Comparison of ENCODE assay signal across 8 cellular contexts in genomic region chr1:198258491-198258890, GRCh38.
DNase-seq lines count a peak whose midpoint lies in the region; ATAC-seq, FAIRE-seq and TF ChIP-seq lines count a peak whose summit lies in the region.
"Had no signal": no experiment of that assay in that cellular context is flagged by ENCODE, and none has a peak within 500 bp of the region (broad histone marks: within the 10 kb centered on the region; RNA-seq: fewer than 3 reads in every experiment).

No MANE protein-coding gene starts in this region.

- H3K27ac Mint-ChIP-seq in osteocyte (ENCODE audit: unreplicated experiment) = peak overlapping the region; percentile 85
- no peak overlapping the region for H3K27ac Mint-ChIP-seq in T-helper 17 cell
- H3K27ac Mint-ChIP-seq: dendritic cell treated with granulocyte-macrophage colony-stimulating factor and Interleukin-4, amounts not matched to agents 40 ng/mL and 50 ng/mL, for 4 days had no signal

- DNase-seq in SK-N-SH (no peak), osteocyte (ENCODE audit: extremely low spot score, unreplicated experiment) (no peak), lower lobe of right lung (no peak), kidney (no peak), T-helper 17 cell (no peak)

- intact Hi-C loops in lower lobe of right lung (cut with DNase I) (no loop called here), kidney (cut with DNase I) (loop anchor here (10.0 kb wide), 1 partner anchor 94 kb away; no protein-coding TSS in a partner anchor)

- no peak overlapping the region for H2AFZ ChIP-seq in SK-N-SH (ENCODE audit: low read depth)

- peak overlapping the region in 1 of 2 experiments; percentile 26; a peak in 1 of 4 replicates for H3K4me3 ChIP-seq in SK-N-SH (ENCODE audit: low read depth in 2 of 2, low read length in 1 of 2)
- no peak overlapping the region for H3K4me3 ChIP-seq in lower lobe of right lung
- H3K4me3 ChIP-seq in kidney (ENCODE audit: low read length in 2 of 2) = no peak overlapping the region

- H3K36me3 ChIP-seq in SK-N-SH (replicated peaks in 1 of 2; ENCODE audit: control insufficient read depth in 1 of 2, insufficient read depth in 2 of 2, low read length in 1 of 2) (peaks cover 25 to 46% of the 10 kb centered on the region in 2 experiments), lower lobe of right lung (no peaks in the 10 kb centered on the region), kidney (ENCODE audit: control insufficient read depth in 1 of 2, insufficient read depth in 2 of 2, low read length in 2 of 2) (no peaks in the 10 kb centered on the region)

- CTCF ChIA-PET in SK-N-SH (lab: Yijun Ruan, JAX) = no interaction called here

- TF ChIP-seq EP300 in SK-N-SH (IDR thresholded peaks at IDR 0.05; ENCODE audit: borderline replicate concordance in 1 of 2, low read depth in 1 of 2, low read length in 1 of 2) = peak in 1 of 2 experiments; percentile 96; a peak in 2 of 4 replicates

- FAIRE-seq in kidney (lab: Jason Lieb, UNC) = no peak

- peaks cover 96% of the 10 kb centered on the region for H3K79me2 ChIP-seq in SK-N-SH (ENCODE audit: insufficient read depth)

- POLR2A ChIA-PET in SK-N-SH (lab: Yijun Ruan, JAX) = no interaction called here

- H3F3A ChIP-seq in SK-N-SH (replicated peaks; ENCODE audit: insufficient read depth) = peaks cover 77% of the 10 kb centered on the region

- H3K27ac ChIP-seq in SK-N-SH (ENCODE audit: low read depth in 2 of 2, low read length in 1 of 2) = peak overlapping the region; percentile 80 to 93
- no peak overlapping the region for H3K27ac ChIP-seq in lower lobe of right lung
- no peak overlapping the region for H3K27ac ChIP-seq in kidney (ENCODE audit: low read depth in 2 of 2, low read length in 2 of 2)

- peaks cover 20 to 45% of the 10 kb centered on the region in 2 experiments; a peak in 2 of 4 replicates for H3K4me1 ChIP-seq in SK-N-SH (ENCODE audit: control insufficient read depth in 1 of 2, insufficient read depth in 2 of 2, low read depth in 1 of 2, low read length in 1 of 2)
- H3K4me1 ChIP-seq in lower lobe of right lung = peaks cover 11% of the 10 kb centered on the region
- no peaks in the 10 kb centered on the region for H3K4me1 ChIP-seq in kidney (ENCODE audit: control insufficient read depth in 1 of 2, insufficient read depth in 1 of 2, low read depth in 1 of 2, low read length in 2 of 2)

- TF ChIP-seq CTCF in SK-N-SH (IDR thresholded peaks at IDR 0.05) = no peak
- TF ChIP-seq CTCF in osteocyte (IDR thresholded peaks at IDR 0.05) = no peak
- TF ChIP-seq CTCF in lower lobe of right lung (IDR thresholded peaks at IDR 0.05) = no peak
- TF ChIP-seq CTCF in kidney (IDR thresholded peaks at IDR 0.05; ENCODE audit: borderline replicate concordance, extremely low read depth, insufficient read depth) = no peak

- TF ChIP-seq RAD21 in SK-N-SH (IDR thresholded peaks at IDR 0.05; ENCODE audit: low read length) = no peak

- peaks cover 69% of the 10 kb centered on the region for H3K4me1 Mint-ChIP-seq in osteocyte (ENCODE audit: unreplicated experiment)
- peaks cover 25% of the 10 kb centered on the region for H3K4me1 Mint-ChIP-seq in T-helper 17 cell

- no peak overlapping the region for H3K4me3 Mint-ChIP-seq in osteocyte (ENCODE audit: unreplicated experiment)
- H3K4me3 Mint-ChIP-seq in T-helper 17 cell = no peak overlapping the region
- H3K4me3 Mint-ChIP-seq: dendritic cell treated with granulocyte-macrophage colony-stimulating factor and Interleukin-4, amounts not matched to agents 40 ng/mL and 50 ng/mL, for 4 days had no signal

- no peaks in the 10 kb centered on the region for H3K9me3 Mint-ChIP-seq in osteocyte (ENCODE audit: unreplicated experiment)
- H3K9me3 Mint-ChIP-seq: dendritic cell treated with granulocyte-macrophage colony-stimulating factor and Interleukin-4, amounts not matched to agents 40 ng/mL and 50 ng/mL, for 4 days had no signal

- peak overlapping the region; percentile 62 for H3K4me2 ChIP-seq in SK-N-SH

- ATAC-seq in GM18870 (IDR thresholded peaks at IDR 0.05; ENCODE audit: unreplicated experiment) (peak; percentile 77), HG02678 (IDR thresholded peaks at IDR 0.05; ENCODE audit: unreplicated experiment) (peak; percentile 40), lower lobe of right lung (no peak), T-helper 17 cell (no peak)

- H3K9ac ChIP-seq in SK-N-SH (peak overlapping the region; percentile 73), kidney (ENCODE audit: low read length in 2 of 2) (no peak overlapping the region)

- H3K27me3 ChIP-seq in SK-N-SH (ENCODE audit: insufficient read depth) (no peaks in the 10 kb centered on the region), lower lobe of right lung (ENCODE audit: low read depth) (no peaks in the 10 kb centered on the region)

- H3K36me3 Mint-ChIP-seq in osteocyte (ENCODE audit: unreplicated experiment) (peaks cover 1% of the 10 kb centered on the region), T-helper 17 cell (ENCODE audit: low read depth) (peaks cover 4% of the 10 kb centered on the region)

- no peaks in the 10 kb centered on the region for H4K20me1 ChIP-seq in SK-N-SH (ENCODE audit: insufficient read depth)

- no peaks in the 10 kb centered on the region for H3K9me2 ChIP-seq in SK-N-SH

- H3K27me3 Mint-ChIP-seq in osteocyte (ENCODE audit: unreplicated experiment) (no peaks in the 10 kb centered on the region), T-helper 17 cell (no peaks in the 10 kb centered on the region)
- H3K27me3 Mint-ChIP-seq: dendritic cell treated with granulocyte-macrophage colony-stimulating factor and Interleukin-4, amounts not matched to agents 40 ng/mL and 50 ng/mL, for 4 days had no signal

- no peaks in the 10 kb centered on the region for H3K9me3 ChIP-seq in SK-N-SH
- no peaks in the 10 kb centered on the region for H3K9me3 ChIP-seq in lower lobe of right lung
- no peaks in the 10 kb centered on the region for H3K9me3 ChIP-seq in kidney (ENCODE audit: control insufficient read depth in 1 of 2, low read length in 2 of 2)
- no peaks in the 10 kb centered on the region for H3K9me3 ChIP-seq in T-helper 17 cell (ENCODE audit: control insufficient read depth, low read length, poor library complexity, severe bottlenecking)

TF ChIP-seq in SK-N-SH, 30 proteins besides CTCF, POLR2A, EP300 and RAD21:
- TF ChIP-seq USF2 (IDR thresholded peaks at IDR 0.05; ENCODE audit: borderline replicate concordance, low read depth, low read length) (no peak), FOXM1 (IDR thresholded peaks at IDR 0.05; ENCODE audit: low read depth) (peak; percentile 65; the same call in 1 of the 2 replicates), POLR2AphosphoS5 (IDR thresholded peaks at IDR 0.05; ENCODE audit: low read depth, low read length) (peak; percentile 46; the same call in 1 of the 2 replicates), ELF1 (IDR thresholded peaks at IDR 0.05) (peak; percentile 25; the same call in 1 of the 2 replicates), YY1 (IDR thresholded peaks at IDR 0.05; ENCODE audit: low read depth) (no peak), CHD2 (IDR thresholded peaks at IDR 0.05; ENCODE audit: low read length, partially characterized antibody) (no peak), TEAD4 (IDR thresholded peaks at IDR 0.05; ENCODE audit: borderline replicate concordance, insufficient read depth) (peak; percentile 95), RXRA (IDR thresholded peaks at IDR 0.05; ENCODE audit: borderline replicate concordance, low read depth) (peak; percentile 54; the same call in 1 of the 2 replicates), NFIC (IDR thresholded peaks at IDR 0.05; ENCODE audit: borderline replicate concordance) (peak; percentile 71), FOSL2 (IDR thresholded peaks at IDR 0.05; ENCODE audit: borderline replicate concordance, low read depth) (peak; percentile 95), TCF12 (IDR thresholded peaks at IDR 0.05) (peak; percentile 83), SIN3A (IDR thresholded peaks at IDR 0.05; ENCODE audit: borderline replicate concordance, low read depth, low read length) (no peak), JUND (IDR thresholded peaks at IDR 0.05) (peak; percentile 91)
- TF ChIP-seq, protein P1, sequence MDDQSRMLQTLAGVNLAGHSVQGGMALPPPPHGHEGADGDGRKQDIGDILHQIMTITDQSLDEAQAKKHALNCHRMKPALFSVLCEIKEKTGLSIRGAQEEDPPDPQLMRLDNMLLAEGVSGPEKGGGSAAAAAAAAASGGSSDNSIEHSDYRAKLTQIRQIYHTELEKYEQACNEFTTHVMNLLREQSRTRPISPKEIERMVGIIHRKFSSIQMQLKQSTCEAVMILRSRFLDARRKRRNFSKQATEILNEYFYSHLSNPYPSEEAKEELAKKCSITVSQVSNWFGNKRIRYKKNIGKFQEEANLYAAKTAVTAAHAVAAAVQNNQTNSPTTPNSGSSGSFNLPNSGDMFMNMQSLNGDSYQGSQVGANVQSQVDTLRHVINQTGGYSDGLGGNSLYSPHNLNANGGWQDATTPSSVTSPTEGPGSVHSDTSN (IDR thresholded peaks at IDR 0.05) = peak; percentile 70

Comparison
In these comparisons a context has a peak if more than half of its experiments do, and no peak if none do; other contexts are left out.
1. ATAC-seq: peak in GM18870 (single experiment) and HG02678 (single experiment); none in lower lobe of right lung (0 of 2) and T-helper 17 cell (single experiment).
2. H3K27ac ChIP-seq: peak in SK-N-SH (2 of 2); none in lower lobe of right lung (single experiment) and kidney (0 of 2).